Comparison of ENCODE assay signal across 8 cellular contexts in the genomic region with DNA sequence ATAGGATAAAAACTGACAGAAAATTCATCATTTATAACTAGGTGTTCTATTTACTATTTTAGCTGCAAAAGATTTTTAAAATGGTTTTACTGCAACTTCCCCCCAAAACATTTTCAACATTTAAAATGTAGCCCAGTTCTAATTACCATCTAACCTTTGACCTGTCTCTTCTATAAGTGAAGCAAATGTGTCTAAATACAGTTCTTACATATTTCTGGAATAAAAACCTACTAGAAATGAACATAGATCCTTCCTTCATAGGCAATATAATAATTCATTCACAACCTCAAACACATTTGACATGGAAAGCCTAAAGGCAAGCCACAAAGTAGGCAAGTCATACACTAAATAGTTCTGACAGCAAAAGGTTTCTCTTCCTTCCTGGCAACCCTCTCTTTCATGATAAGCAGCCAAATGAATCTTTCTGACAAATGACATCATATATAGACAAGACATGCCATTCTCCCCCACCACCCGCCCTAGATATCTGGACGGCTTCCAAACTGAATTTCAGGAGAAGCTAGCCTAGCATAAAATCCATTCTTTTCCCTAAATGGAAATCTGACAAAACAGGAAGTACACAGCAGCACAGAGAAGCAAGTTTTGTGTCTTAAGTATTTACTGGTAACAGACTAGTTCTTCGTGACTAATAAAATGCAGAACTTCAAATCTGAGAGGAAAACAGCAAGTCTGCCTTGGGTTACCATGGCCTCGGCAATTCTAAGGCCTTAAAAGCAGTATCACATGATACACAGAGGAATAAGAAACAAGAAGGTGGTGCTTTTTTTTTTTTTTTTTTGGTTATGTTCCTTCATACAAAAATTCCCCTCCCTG. TPM values are rescaled to one million over a fixed set of nuclear protein-coding genes. Genes with fewer than 3 reads are reported as not detected.
DNase-seq lines count a peak whose midpoint lies in the region; ATAC-seq and TF ChIP-seq lines count a peak whose summit lies in the region.

No MANE protein-coding gene starts in this region.

- WGBS in tibial nerve, 2 donors: 4 to 5% methylated on average over 4 of the region's 4 CpGs

- H3K27me3 ChIP-seq in dorsolateral prefrontal cortex (no peaks in the 10 kb centered on the region), tibial nerve (no peaks in the 10 kb centered on the region)

- no peak overlapping the region for H3K4me3 ChIP-seq in GM12865 (ENCODE audit: low read depth, low read length)
- H3K4me3 ChIP-seq in dorsolateral prefrontal cortex: peak overlapping the region in 27 of 59 donors; percentile 2 to 43 (median 18)
- peak overlapping the region in 1 of 4 donors; percentile 6 for H3K4me3 ChIP-seq in tibial nerve

- ATAC-seq in HG02884 (IDR thresholded peaks at IDR 0.05; ENCODE audit: unreplicated experiment): peak; percentile 79

- DNase-seq in GM12865 (ENCODE audit: low read depth) (peak; percentile 22), SK-MEL-5 (ENCODE audit: low read depth, low spot score) (peak; percentile 99), dorsolateral prefrontal cortex (no peak), medulla oblongata (ENCODE audit: extremely low spot score) (peak; percentile 77), tibial nerve (ENCODE audit: low spot score in 2 of 2) (peak in 1 of 2 donors; percentile 46), NCI-H187 (lab: John Stamatoyannopoulos, UW) (no peak)
- no peak for DNase-seq in activated effector memory CD4-positive, alpha-beta T cell treated with Interleukin-2 at 50 U/mL for 16 hours

- in situ Hi-C loops in SK-MEL-5 (cut with HindIII; ENCODE audit: low pct_unique_long_range_greater_than_20kb, low sequenced_read_pairs): no loop called here

- TF ChIP-seq EP300 in tibial nerve (IDR thresholded peaks at IDR 0.05): peak in 1 of 2 donors; percentile 62

- H3K27ac ChIP-seq in dorsolateral prefrontal cortex: peak overlapping the region; percentile 13 to 90 (median 78)
- H3K27ac ChIP-seq in tibial nerve: peak overlapping the region; percentile 54 to 89 (median 79)

- no peak for TF ChIP-seq CTCF in GM12865 (IDR thresholded peaks at IDR 0.05; ENCODE audit: insufficient read depth, low read depth, low read length, missing control alignments)
- TF ChIP-seq CTCF in dorsolateral prefrontal cortex (IDR thresholded peaks at IDR 0.05 in 54 of 56, conservative IDR thresholded peaks at IDR 0.05 in 2 of 56; ENCODE audit: low read depth in 1 of 56, partially characterized antibody in 56 of 56): no peak
- TF ChIP-seq CTCF in tibial nerve (IDR thresholded peaks at IDR 0.05): no peak

- intact Hi-C loops in dorsolateral prefrontal cortex (cut with DNase I): no loop called here

- TF ChIP-seq POLR2A in tibial nerve (IDR thresholded peaks at IDR 0.05): no peak

- no peaks in the 10 kb centered on the region for H3K9me3 ChIP-seq in tibial nerve

- peaks cover 2 to 48% (median 23%) of the 10 kb centered on the region in 4 donors for H3K4me1 ChIP-seq in tibial nerve

- peaks cover 0 to 57% (median 6%) of the 10 kb centered on the region in 3 donors for H3K36me3 ChIP-seq in tibial nerve

RNA-seq across cellular contexts. Expression of a gene that starts 17.2 kb away (rescaled TPM):
- total RNA-seq in SK-MEL-5 (2014; rRNA removed; shearing (Covaris generic)): 4.1 and 4.9 TPM in 2 replicates
- 10.6 and 12.9 TPM in 2 replicates for polyA plus RNA-seq in SK-MEL-5 (2015; cell fraction: cytosol; rRNA removed)
- polyA plus RNA-seq in SK-MEL-5 (2015; cell fraction: nucleus; rRNA removed): 31.0 and 86.5 TPM in 2 replicates
- total RNA-seq in dorsolateral prefrontal cortex: 10 to 100 TPM; 24.5 to 59.8 (median 40.9) TPM
- 10 to 100 TPM; 20.4 to 45.7 (median 31.3) TPM for total RNA-seq in tibial nerve

RNA-seq across cellular contexts. Expression of a gene that starts 36.5 kb away (rescaled TPM):
- 72.4 and 84.7 TPM in 2 replicates for total RNA-seq in SK-MEL-5 (2014; rRNA removed; shearing (Covaris generic))
- 131 and 176 TPM in 2 replicates for polyA plus RNA-seq in SK-MEL-5 (2015; cell fraction: cytosol; rRNA removed)
- polyA plus RNA-seq in SK-MEL-5 (2015; cell fraction: nucleus; rRNA removed): 83.3 and 87.8 TPM in 2 replicates
- total RNA-seq in dorsolateral prefrontal cortex (100 to 1,000 TPM in 10 of 120 experiments, 10 to 100 TPM in 110; 45.6 to 146 (median 80.0) TPM), tibial nerve (10 to 100 TPM; 82.8 to 99.0 (median 87.0) TPM)

Comparison
In these comparisons a context has a peak if more than half of its experiments do, and no peak if none do; other contexts are left out.
1. DNase-seq: peak in GM12865 (single experiment), SK-MEL-5 (single experiment) and medulla oblongata (single experiment); none in dorsolateral prefrontal cortex (0 of 10), NCI-H187 (0 of 2) and activated effector memory CD4-positive, alpha-beta T cell treated with Interleukin-2 at 50 U/mL for 16 hours (single experiment).